In genomic region chr12:66195242-66195641, GRCh38 we compare ENCODE assay signal across 18 cellular contexts.
"Had no signal": no experiment of that assay in that cellular context is flagged by ENCODE, and none has a peak within 500 bp of the region (broad histone marks: within the 10 kb centered on the region; RNA-seq: fewer than 3 reads in every experiment).

No MANE protein-coding gene starts in this region.

- H3K27ac Mint-ChIP-seq: activated CD4-positive, alpha-beta T cell treated with anti-CD3 and anti-CD28 coated beads, Interleukin-2, amount 10 ng/mL, durations not matched to agents 24 days and 14 days; activated T-helper 2 cell treated with anti-CD3 and anti-CD28 coated beads, Interferon-gamma antibody, Interleukin-2, Interleukin-4, amounts not matched to agents 10 μg/mL and 5 μg/mL and 100 μg/mL, durations not matched to agents 14 hours and 24 hours and 36 hours; stimulated activated naive B cell treated with anti-CD40 and anti-IgM and Interleukin-4, amounts not matched to agents 10 μg/mL and 1 μg/mL and 100 μg/mL, for 72 hours; WTC11 had no signal

- H3K9me3 ChIP-seq: right atrium auricular region, transverse colon had no signal

- H3K4me3 ChIP-seq: right atrium auricular region, skin epidermis, transverse colon had no signal

- ATAC-seq: stimulated activated naive B cell treated with anti-CD40 and anti-IgM and Interleukin-4, amounts not matched to agents 10 μg/mL and 1 μg/mL and 100 μg/mL, for 72 hours; WTC11 had no signal

- DNase-seq: activated CD4-positive, alpha-beta T cell treated with anti-CD3 and anti-CD28 coated beads, Interleukin-2, amount 10 ng/mL, durations not matched to agents 24 days and 14 days; activated T-cell treated with anti-CD3 and anti-CD28 coated beads for 4 hours; amygdala; brain microvascular endothelial cell; dermis blood vessel endothelial cell; hippocampal formation; midbrain; naive B cell; nucleus accumbens; stimulated activated naive B cell treated with anti-CD40 and anti-IgM and Interleukin-4, amounts not matched to agents 10 μg/mL and 1 μg/mL and 100 μg/mL, for 72 hours; substantia nigra; T-helper 1 cell; transverse colon had no signal

- H3K27me3 ChIP-seq: brain microvascular endothelial cell, right atrium auricular region, transverse colon had no signal

- H3K27me3 Mint-ChIP-seq: stimulated activated naive B cell treated with anti-CD40 and anti-IgM and Interleukin-4, amounts not matched to agents 10 μg/mL and 1 μg/mL and 100 μg/mL, for 72 hours had no signal

- H3K9me3 Mint-ChIP-seq: activated naive CD4-positive, alpha-beta T cell treated with anti-CD3 and anti-CD28 coated beads, Interleukin-2, amount 50 U/mL, for 24 hours had no signal

- H3K27ac ChIP-seq: brain microvascular endothelial cell, right atrium auricular region, transverse colon had no signal

- H3K4me3 Mint-ChIP-seq: activated CD4-positive, alpha-beta T cell treated with anti-CD3 and anti-CD28 coated beads, Interleukin-2, amount 10 ng/mL, durations not matched to agents 24 days and 14 days; activated naive CD4-positive, alpha-beta T cell treated with anti-CD3 and anti-CD28 coated beads, Interleukin-2, amount 50 U/mL, for 24 hours; stimulated activated naive B cell treated with anti-CD40 and anti-IgM and Interleukin-4, amounts not matched to agents 10 μg/mL and 1 μg/mL and 100 μg/mL, for 72 hours; WTC11 had no signal

- H3K36me3 ChIP-seq: brain microvascular endothelial cell, right atrium auricular region, transverse colon had no signal

- H3K36me3 Mint-ChIP-seq: naive B cell had no signal
